Comparison of ENCODE assay signal across 13 cellular contexts in genomic region chr17:59800530-59800942, GRCh38.
A peak's percentile ranks its signal among the peaks of the same experiment; 100 is the strongest.
DNase-seq lines count a peak whose midpoint lies in the region; ATAC-seq and TF ChIP-seq lines count a peak whose summit lies in the region.
"Had no signal": no experiment of that assay in that cellular context is flagged by ENCODE, and none has a peak within 500 bp of the region (broad histone marks: within the 10 kb centered on the region; RNA-seq: fewer than 3 reads in every experiment).

No MANE protein-coding gene starts in this region.

- POLR2A ChIA-PET in A673 (lab: Charles Lee; ENCODE audit: low non-redundant PET) = no interaction called here

- H3K36me3 Mint-ChIP-seq in activated CD8-positive, alpha-beta memory T cell treated with anti-CD3 and anti-CD28 coated beads, Interleukin-2, amount 10 ng/mL, durations not matched to agents 7 days and 5 days = peaks cover 18% of the 10 kb centered on the region
- H3K36me3 Mint-ChIP-seq in T-helper 17 cell (ENCODE audit: low read depth) = peaks cover 4% of the 10 kb centered on the region

- H3K9me3 ChIP-seq in T-helper 17 cell (ENCODE audit: control insufficient read depth, low read length, poor library complexity, severe bottlenecking) = no peaks in the 10 kb centered on the region
- no peaks in the 10 kb centered on the region for H3K9me3 ChIP-seq in Peyer's patch
- no peaks in the 10 kb centered on the region for H3K9me3 ChIP-seq in A673 (ENCODE audit: low read depth, low read length, poor library complexity, severe bottlenecking)

- H3K27ac Mint-ChIP-seq in activated CD8-positive, alpha-beta memory T cell treated with anti-CD3 and anti-CD28 coated beads, Interleukin-2, amount 10 ng/mL, durations not matched to agents 7 days and 5 days = no peak overlapping the region
- H3K27ac Mint-ChIP-seq in T-helper 17 cell = peak overlapping the region; percentile 49
- H3K27ac Mint-ChIP-seq: activated naive CD8-positive, alpha-beta T cell; memory B cell had no signal

- no peaks in the 10 kb centered on the region for H3K27me3 Mint-ChIP-seq in activated CD8-positive, alpha-beta memory T cell treated with anti-CD3 and anti-CD28 coated beads, Interleukin-2, amount 10 ng/mL, durations not matched to agents 7 days and 5 days
- no peaks in the 10 kb centered on the region for H3K27me3 Mint-ChIP-seq in T-helper 17 cell
- H3K27me3 Mint-ChIP-seq: activated naive CD8-positive, alpha-beta T cell; memory B cell had no signal

- no peak overlapping the region for H3K4me3 Mint-ChIP-seq in activated CD8-positive, alpha-beta memory T cell treated with anti-CD3 and anti-CD28 coated beads, Interleukin-2, amount 10 ng/mL, durations not matched to agents 7 days and 5 days
- H3K4me3 Mint-ChIP-seq in T-helper 17 cell = peak overlapping the region; percentile 57
- H3K4me3 Mint-ChIP-seq: activated naive CD8-positive, alpha-beta T cell; memory B cell had no signal

- no peak for TF ChIP-seq POLR2A in Peyer's patch (IDR thresholded peaks at IDR 0.05)

- H3K27ac ChIP-seq in Peyer's patch (no peak overlapping the region), A673 (ENCODE audit: low read depth, low read length, poor library complexity, severe bottlenecking) (no peak overlapping the region)

- CTCF ChIA-PET in activated CD8-positive, alpha-beta memory T cell treated with anti-CD3 and anti-CD28 coated beads, Interleukin-2, amount 10 ng/mL, durations not matched to agents 7 days and 5 days (lab: Charles Lee) = no interaction called here
- CTCF ChIA-PET in A673 (lab: Charles Lee) = interaction anchor here (0.5 kb wide), 1 partner anchor 184 kb away, joined by 3 read pairs; no protein-coding TSS in a partner anchor

- intact Hi-C loops in A673 (cut with micrococcal nuclease; ENCODE audit: unreplicated experiment) = loop anchor here (5.0 kb wide), 1 partner anchor 37 kb away; no protein-coding TSS in a partner anchor

- H3K27me3 ChIP-seq in Peyer's patch = no peaks in the 10 kb centered on the region
- H3K27me3 ChIP-seq in A673 (replicated peaks; ENCODE audit: insufficient read depth, low read depth, low read length, poor library complexity) = no peaks in the 10 kb centered on the region

- H3K36me3 ChIP-seq in Peyer's patch = peaks cover 0 to 4% (median 0%) of the 10 kb centered on the region in 3 donors
- H3K36me3 ChIP-seq in A673 (ENCODE audit: insufficient read depth, low read length, poor library complexity, severe bottlenecking) = no peaks in the 10 kb centered on the region

- no peak overlapping the region for H3K4me3 ChIP-seq in Peyer's patch
- H3K4me3 ChIP-seq in A673 (ENCODE audit: low read depth, low read length, poor library complexity, severe bottlenecking) = no peak overlapping the region

- ATAC-seq in activated CD8-positive, alpha-beta memory T cell treated with anti-CD3 and anti-CD28 coated beads, Interleukin-2, amount 10 ng/mL, durations not matched to agents 7 days and 5 days = peak; percentile 31
- ATAC-seq in T-helper 17 cell = peak; percentile 65

- TF ChIP-seq CTCF in Peyer's patch (IDR thresholded peaks at IDR 0.05) (no peak), A673 (conservative IDR thresholded peaks at IDR 0.05; ENCODE audit: low read depth, low read length) (no peak)

- no peaks in the 10 kb centered on the region for H3K9me3 Mint-ChIP-seq in activated CD8-positive, alpha-beta memory T cell treated with anti-CD3 and anti-CD28 coated beads, Interleukin-2, amount 10 ng/mL, durations not matched to agents 7 days and 5 days (ENCODE audit: low read depth)
- H3K9me3 Mint-ChIP-seq: memory B cell had no signal

- DNase-seq in activated CD8-positive, alpha-beta memory T cell treated with anti-CD3 and anti-CD28 coated beads, Interleukin-2, amount 10 ng/mL, durations not matched to agents 7 days and 5 days = no peak
- no peak for DNase-seq in activated CD8-positive, alpha-beta memory T cell treated with anti-CD3 and anti-CD28 coated beads for 24 hours
- DNase-seq in H4 (ENCODE audit: low spot score) (peak; percentile 85), T-helper 17 cell (no peak), myocyte (ENCODE audit: low read depth) (peak; percentile 6), DMS79 treated with DMSO at 0.1 percent for 48 hours (lab: John Stamatoyannopoulos, UW) (no peak), Peyer's patch (no peak), A673 (ENCODE audit: low spot score) (no peak)
- DNase-seq: effector CD4-positive, alpha-beta T cell; MM.1S; NCI-H187 treated with DMSO at 0.1 percent for 48 hours had no signal

- H3K4me1 ChIP-seq in Peyer's patch (peaks cover 0 to 2% (median 0%) of the 10 kb centered on the region in 4 donors), A673 (ENCODE audit: insufficient read depth, low read length, poor library complexity, severe bottlenecking) (peaks cover 23% of the 10 kb centered on the region)

- peaks cover 34% of the 10 kb centered on the region for H3K4me1 Mint-ChIP-seq in activated CD8-positive, alpha-beta memory T cell treated with anti-CD3 and anti-CD28 coated beads, Interleukin-2, amount 10 ng/mL, durations not matched to agents 7 days and 5 days
- H3K4me1 Mint-ChIP-seq in T-helper 17 cell = peaks cover 10% of the 10 kb centered on the region
- H3K4me1 Mint-ChIP-seq: memory B cell had no signal

- no TSS peak for BruUV-seq in A673 (replicated peaks; lab: Mats Ljungman, UMichigan)

Comparison
In these comparisons a context has a peak if more than half of its experiments do, and no peak if none do; other contexts are left out.
1. DNase-seq: peak in H4 (single experiment) and myocyte (single experiment); none in activated CD8-positive, alpha-beta memory T cell treated with anti-CD3 and anti-CD28 coated beads, Interleukin-2, amount 10 ng/mL, durations not matched to agents 7 days and 5 days (single experiment), activated CD8-positive, alpha-beta memory T cell treated with anti-CD3 and anti-CD28 coated beads for 24 hours (single experiment), T-helper 17 cell (0 of 3), DMS79 treated with DMSO at 0.1 percent for 48 hours (single experiment), Peyer's patch (0 of 3) and A673 (single experiment).